Comparison of ENCODE assay signal across 8 cellular contexts in genomic region chr3:50154840-50155490, GRCh38. TPM values are rescaled to one million over a fixed set of nuclear protein-coding genes. Genes with fewer than 3 reads are reported as not detected.
DNase-seq lines count a peak whose midpoint lies in the region; ATAC-seq and TF ChIP-seq lines count a peak whose summit lies in the region.

Gene SEMA3F, plus strand, starts transcription at chr3:50155324. Its CDS starts 4,299 bp downstream, at chr3:50159623.

- H3K9me3 Mint-ChIP-seq in activated CD8-positive, alpha-beta memory T cell treated with anti-CD3 and anti-CD28 coated beads, Interleukin-2, amount 10 ng/mL, durations not matched to agents 7 days and 5 days (ENCODE audit: low read depth) = no peaks in the 10 kb centered on the region

- CTCF ChIA-PET in HCT116 (lab: Charles Lee) = no interaction called here
- CTCF ChIA-PET in activated CD8-positive, alpha-beta memory T cell treated with anti-CD3 and anti-CD28 coated beads, Interleukin-2, amount 10 ng/mL, durations not matched to agents 7 days and 5 days (lab: Charles Lee) = interaction anchor here (1.7 kb wide), 1 partner anchor 39 kb away, joined by 4 read pairs; no protein-coding TSS in a partner anchor

- in situ Hi-C loops in endometrial microvascular endothelial cells (cut with HindIII; ENCODE audit: inconsistent ontology term, low pct_unique_long_range_greater_than_20kb, low sequenced_read_pairs) = no loop called here

- DNase-seq in GM12865 (ENCODE audit: low read depth) (peak; percentile 69), HCT116 (ENCODE audit: low read depth, low spot score) (no peak), NCI-H2227 (lab: John Stamatoyannopoulos, UW; ENCODE audit: unreplicated experiment) (peak; percentile 80), mucosa of descending colon (peak; percentile 76 to 86 (median 81)), NCI-H187 treated with DMSO at 0.1 percent for 48 hours (lab: John Stamatoyannopoulos, UW) (no peak)
- DNase-seq in activated CD8-positive, alpha-beta memory T cell treated with anti-CD3 and anti-CD28 coated beads, Interleukin-2, amount 10 ng/mL, durations not matched to agents 7 days and 5 days = peak; percentile 68
- peak; percentile 10 to 27 for DNase-seq in stimulated activated CD8-positive, alpha-beta memory T cell treated with anti-CD3 and anti-CD28 coated beads, Interleukin-4, amount 100 ng/mL, for 1 hour (ENCODE audit: low read depth in 2 of 2, low spot score in 1 of 2)

- no peak for TF ChIP-seq POLR2A in HCT116 (IDR thresholded peaks at IDR 0.05; ENCODE audit: borderline replicate concordance, extremely low read depth, insufficient read depth, insufficient read length)

- peak; percentile 87 for ATAC-seq in HCT116
- ATAC-seq in activated CD8-positive, alpha-beta memory T cell treated with anti-CD3 and anti-CD28 coated beads, Interleukin-2, amount 10 ng/mL, durations not matched to agents 7 days and 5 days = peak; percentile 93
- peak; percentile 84 for ATAC-seq in mucosa of descending colon

- no peaks in the 10 kb centered on the region for H3K36me3 ChIP-seq in HCT116 (ENCODE audit: control insufficient read depth in 1 of 2, insufficient read depth in 2 of 2, low read length in 2 of 2)
- no peaks in the 10 kb centered on the region for H3K36me3 ChIP-seq in mucosa of descending colon (ENCODE audit: low read depth)

- no peaks in the 10 kb centered on the region for H3K9me3 ChIP-seq in HCT116 (ENCODE audit: control insufficient read depth in 1 of 2, insufficient read depth in 1 of 2, low read depth in 1 of 2, low read length in 2 of 2)
- no peaks in the 10 kb centered on the region for H3K9me3 ChIP-seq in mucosa of descending colon

- H3K4me3 Mint-ChIP-seq in activated CD8-positive, alpha-beta memory T cell treated with anti-CD3 and anti-CD28 coated beads, Interleukin-2, amount 10 ng/mL, durations not matched to agents 7 days and 5 days = peak within 1 kb of the TSS; percentile 62

- peaks cover 7% of the 10 kb centered on the region for H3K4me1 Mint-ChIP-seq in activated CD8-positive, alpha-beta memory T cell treated with anti-CD3 and anti-CD28 coated beads, Interleukin-2, amount 10 ng/mL, durations not matched to agents 7 days and 5 days

- H3K27ac ChIP-seq in HCT116 (ENCODE audit: low read depth, low read length) = peak within 1 kb of the TSS; percentile 80; the same call in 1 of the 2 replicates

- H3K9me2 ChIP-seq in HCT116 (ENCODE audit: insufficient read depth) = no peaks in the 10 kb centered on the region

- intact Hi-C loops in HCT116 (cut with micrococcal nuclease) = no loop called here
- intact Hi-C loops in mucosa of descending colon (cut with DNase I, micrococcal nuclease) = no loop called here

- no peaks in the 10 kb centered on the region for H4K20me1 ChIP-seq in HCT116 (ENCODE audit: insufficient read depth)

- H3K36me3 Mint-ChIP-seq in activated CD8-positive, alpha-beta memory T cell treated with anti-CD3 and anti-CD28 coated beads, Interleukin-2, amount 10 ng/mL, durations not matched to agents 7 days and 5 days = no peaks in the 10 kb centered on the region

- peaks cover 40% of the 10 kb centered on the region for H3K27me3 Mint-ChIP-seq in activated CD8-positive, alpha-beta memory T cell treated with anti-CD3 and anti-CD28 coated beads, Interleukin-2, amount 10 ng/mL, durations not matched to agents 7 days and 5 days

- no peaks in the 10 kb centered on the region for H3K27me3 ChIP-seq in HCT116 (ENCODE audit: insufficient read depth, low read length)

- POLR2A ChIA-PET in HCT116 (lab: Charles Lee) = no interaction called here

- RAD21 ChIA-PET in HCT116 (lab: Charles Lee; ENCODE audit: low non-redundant PET in 1 of 2, low total read pairs in 2 of 2, uncharacterized antibody in 2 of 2, unreplicated experiment in 2 of 2) = no interaction called here

- TF ChIP-seq CTCF in GM12865 (IDR thresholded peaks at IDR 0.05; ENCODE audit: insufficient read depth, low read depth, low read length, missing control alignments) (no peak), HCT116 (IDR thresholded peaks at IDR 0.05 in 2 of 3, conservative IDR thresholded peaks at IDR 0.05 in 1 of 3; ENCODE audit: borderline replicate concordance in 1 of 3, insufficient read depth in 1 of 3, low read depth in 2 of 3, low read length in 2 of 3) (no peak), mucosa of descending colon (IDR thresholded peaks at IDR 0.05) (peak; percentile 20)

- H3K4me1 ChIP-seq in HCT116 (ENCODE audit: control insufficient read depth in 1 of 2, insufficient read depth in 2 of 2, low read length in 2 of 2) (peaks cover 10 to 37% of the 10 kb centered on the region in 2 experiments), mucosa of descending colon (ENCODE audit: low read depth) (peaks cover 16% of the 10 kb centered on the region)

- H3K79me2 ChIP-seq in HCT116 (ENCODE audit: insufficient read depth, low read length) = no peaks in the 10 kb centered on the region

- H3K4me2 ChIP-seq in HCT116 (ENCODE audit: low read length) = peak within 1 kb of the TSS; percentile 78

- no TSS peak for BruUV-seq in HCT116 (replicated peaks; lab: Mats Ljungman, UMichigan)

- H3K9ac ChIP-seq in HCT116 (ENCODE audit: low read length) = peak within 1 kb of the TSS; percentile 65

- H2AFZ ChIP-seq in HCT116 (ENCODE audit: low read depth, low read length, poor library complexity, severe bottlenecking) = no peak within 1 kb of the TSS

- H3K4me3 ChIP-seq in GM12865 (ENCODE audit: low read depth, low read length) (peak within 1 kb of the TSS; percentile 30), HCT116 (replicated peaks in 1 of 2; ENCODE audit: low read depth in 1 of 2, low read length in 2 of 2) (peak within 1 kb of the TSS; percentile 56 to 67), mucosa of descending colon (peak within 1 kb of the TSS; percentile 34)

- H3K27ac Mint-ChIP-seq in activated CD8-positive, alpha-beta memory T cell treated with anti-CD3 and anti-CD28 coated beads, Interleukin-2, amount 10 ng/mL, durations not matched to agents 7 days and 5 days = no peak within 1 kb of the TSS

- no peak for TF ChIP-seq RAD21 in HCT116 (IDR thresholded peaks at IDR 0.05; ENCODE audit: low read depth)

TF ChIP-seq in HCT116, 20 proteins besides CTCF, POLR2A, EP300 and RAD21:
- TF ChIP-seq, protein P1, sequence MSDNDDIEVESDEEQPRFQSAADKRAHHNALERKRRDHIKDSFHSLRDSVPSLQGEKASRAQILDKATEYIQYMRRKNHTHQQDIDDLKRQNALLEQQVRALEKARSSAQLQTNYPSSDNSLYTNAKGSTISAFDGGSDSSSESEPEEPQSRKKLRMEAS (IDR thresholded peaks at IDR 0.05) = no peak
- peak; percentile 76 for TF ChIP-seq POLR2AphosphoS5 (IDR thresholded peaks at IDR 0.05; ENCODE audit: low read depth, low read length)
- no peak for TF ChIP-seq CEBPB (IDR thresholded peaks at IDR 0.05; ENCODE audit: low read depth)
- peak; percentile 69; the same call in 1 of the 2 replicates for TF ChIP-seq ZFX (IDR thresholded peaks at IDR 0.05)

RNA-seq across cellular contexts. Expression of gene SEMA3F, which starts in this region (rescaled TPM):
- total RNA-seq in HCT116 (2021; ENCODE audit: unreplicated experiment) = 15.7 TPM
- 17.5 and 21.1 TPM in 2 replicates for polyA plus RNA-seq in HCT116 (2012)
- under 1 TPM; 0.07 to 0.09 TPM for total RNA-seq in activated CD8-positive, alpha-beta memory T cell treated with anti-CD3 and anti-CD28 coated beads, Interleukin-2, amount 10 ng/mL, durations not matched to agents 7 days and 5 days
- total RNA-seq in endometrial microvascular endothelial cells (ENCODE audit: inconsistent ontology term) = 263 TPM
- total RNA-seq in mucosa of descending colon = 10 to 100 TPM; 10.7 to 15.3 (median 14.6) TPM

Comparison
In these comparisons a context has a peak if more than half of its experiments do, and no peak if none do; other contexts are left out.
1. RNA of gene SEMA3F (total RNA-seq): 263 TPM in endometrial microvascular endothelial cells (single experiment); 15.7 TPM in HCT116 (single experiment), 10.7 to 15.3 TPM in mucosa of descending colon and 0.07 to 0.09 TPM in activated CD8-positive, alpha-beta memory T cell treated with anti-CD3 and anti-CD28 coated beads, Interleukin-2, amount 10 ng/mL, durations not matched to agents 7 days and 5 days; every median in the first group is over 10 times any median in the second.
2. Peak in DNase-seq and ATAC-seq in activated CD8-positive, alpha-beta memory T cell treated with anti-CD3 and anti-CD28 coated beads, Interleukin-2, amount 10 ng/mL, durations not matched to agents 7 days and 5 days; RNA of the gene not detected or under 1 TPM.
3. DNase-seq: peak in GM12865 (single experiment), NCI-H2227 (single experiment), mucosa of descending colon (3 of 3) and stimulated activated CD8-positive, alpha-beta memory T cell treated with anti-CD3 and anti-CD28 coated beads, Interleukin-4, amount 100 ng/mL, for 1 hour (2 of 2); none in HCT116 (single experiment) and NCI-H187 treated with DMSO at 0.1 percent for 48 hours (single experiment).
4. Peak in every context shown above with its lines, with median percentiles within 50 percentile points of each other: H3K4me3 ChIP-seq and ATAC-seq.